ENCODE assay signal across 8 cellular contexts in genomic region chr7:100478966-100479660, GRCh38. TPM values are rescaled to one million over a fixed set of nuclear protein-coding genes. Genes with fewer than 3 reads are reported as not detected.
DNase-seq lines count a peak whose midpoint lies in the region; ATAC-seq, FAIRE-seq and TF ChIP-seq lines count a peak whose summit lies in the region.

Gene TSC22D4, minus strand, starts transcription at chr7:100479214. Its CDS starts 1,176 bp downstream, at chr7:100478038.

- peak; percentile 85 for TF ChIP-seq POLR2A in GM18951 (IDR thresholded peaks at IDR 0.05; ENCODE audit: extremely low read depth, insufficient read depth, insufficient read length)

- peak within 1 kb of the TSS; percentile 87 to 89 for H3K27ac ChIP-seq in kidney (ENCODE audit: low read depth in 2 of 2, low read length in 2 of 2)

- H3K4me3 ChIP-seq in kidney (ENCODE audit: low read length in 2 of 2), result peak within 1 kb of the TSS; percentile 87 to 88

- no peak for FAIRE-seq in kidney (lab: Jason Lieb, UNC)

- in situ Hi-C loops in GM18951 (cut with MboI; ENCODE audit: low sequenced_read_pairs, unreplicated experiment), result no loop called here

- TF ChIP-seq CTCF in kidney (IDR thresholded peaks at IDR 0.05; ENCODE audit: borderline replicate concordance, extremely low read depth, insufficient read depth), result no peak

- DNase-seq in AG08395 (ENCODE audit: low spot score), result peak; percentile 92
- peak; percentile 76 to 84 for DNase-seq in NCI-H524 (lab: John Stamatoyannopoulos, UW)
- DNase-seq in activated CD4-positive, alpha-beta T cell treated with anti-CD3 and anti-CD28 coated beads for 24 hours (ENCODE audit: low read depth in 2 of 2), result peak; percentile 78 to 88
- DNase-seq in cerebellar nuclear complex (lab: John Stamatoyannopoulos, UW), result peak; percentile 69 to 92
- peak; percentile 98 for DNase-seq in kidney
- DNase-seq in stimulated activated CD4-positive, alpha-beta T cell treated with anti-CD3 and anti-CD28 coated beads, Interleukin-12 subunit alpha, Interleukin-12 subunit beta, amount 100 ng/mL, for 48 hours (ENCODE audit: low read depth in 2 of 3, low spot score in 1 of 3), result peak; percentile 81 to 93 (median 85)

- peak within 1 kb of the TSS; percentile 90 to 92 for H3K9ac ChIP-seq in kidney (ENCODE audit: low read length in 2 of 2)

- peak; percentile 50 for ATAC-seq in HG03196 (IDR thresholded peaks at IDR 0.05; ENCODE audit: unreplicated experiment)

- peaks cover 0 to 4% of the 10 kb centered on the region in 2 donors for H3K36me3 ChIP-seq in kidney (ENCODE audit: control insufficient read depth in 1 of 2, insufficient read depth in 2 of 2, low read length in 2 of 2)

- H3K9me3 ChIP-seq in kidney (ENCODE audit: control insufficient read depth in 1 of 2, low read length in 2 of 2), result no peaks in the 10 kb centered on the region

- intact Hi-C loops in kidney (cut with DNase I), result no loop called here

- peaks cover 25% of the 10 kb centered on the region in 2 donors for H3K4me1 ChIP-seq in kidney (ENCODE audit: control insufficient read depth in 1 of 2, insufficient read depth in 1 of 2, low read depth in 1 of 2, low read length in 2 of 2)

RNA-seq across cellular contexts. Expression of gene TSC22D4, which starts in this region (rescaled TPM):
- 61.5 TPM for total RNA-seq in kidney
- 67.0 TPM for polyA plus RNA-seq in kidney (ENCODE audit: insufficient read depth, low read depth, low replicate concordance)

Comparison
In these comparisons a context has a peak if more than half of its experiments do, and no peak if none do; other contexts are left out.
1. Peak in every context shown above with its lines: DNase-seq, ATAC-seq, H3K4me3 ChIP-seq and H3K27ac ChIP-seq.